ENCODE assay signal across 14 cellular contexts in genomic region chr1:54571803-54572202, GRCh38. TPM values are rescaled to one million over a fixed set of nuclear protein-coding genes. Genes with fewer than 3 reads are reported as not detected.
DNase-seq lines count a peak whose midpoint lies in the region; ATAC-seq, FAIRE-seq and TF ChIP-seq lines count a peak whose summit lies in the region.
"Had no signal": no experiment of that assay in that cellular context is flagged by ENCODE, and none has a peak within 500 bp of the region (broad histone marks: within the 10 kb centered on the region; RNA-seq: fewer than 3 reads in every experiment).

No MANE protein-coding gene starts in this region.

- H3K27ac ChIP-seq in HL-60 (replicated peaks) (peak overlapping the region; percentile 52), foreskin keratinocyte (no peak overlapping the region)
- H3K27ac ChIP-seq: pancreas had no signal

- ATAC-seq in SK-N-SH treated with all-trans-retinoic acid at 6 μM for 48 hours (peak; percentile 46), foreskin keratinocyte (peak; percentile 4), T-cell (replicated peaks in 1 of 4) (no peak)

- no peak for TF ChIP-seq CTCF in HL-60 (IDR thresholded peaks at IDR 0.05; ENCODE audit: insufficient read depth, low read length)
- no peak for TF ChIP-seq CTCF in foreskin keratinocyte (conservative IDR thresholded peaks at IDR 0.05)

- H3K4me1 Mint-ChIP-seq in T-cell, result peaks cover 0 to 1% (median 0%) of the 10 kb centered on the region in 3 donors

- POLR2A ChIA-PET in T-cell (lab: Charles Lee), result no interaction called here

- no peaks in the 10 kb centered on the region for H3K27me3 Mint-ChIP-seq in T-cell
- H3K27me3 Mint-ChIP-seq: activated CD8-positive, alpha-beta memory T cell treated with anti-CD3 and anti-CD28 coated beads, Interleukin-2, amount 10 ng/mL, durations not matched to agents 7 days and 5 days had no signal

- H3K4me3 ChIP-seq in HL-60 (replicated peaks; ENCODE audit: insufficient read depth, low read length), result no peak overlapping the region
- H3K4me3 ChIP-seq: pancreas had no signal

- no peaks in the 10 kb centered on the region for H3K36me3 Mint-ChIP-seq in T-cell
- H3K36me3 Mint-ChIP-seq: activated CD8-positive, alpha-beta memory T cell treated with anti-CD3 and anti-CD28 coated beads, Interleukin-2, amount 10 ng/mL, durations not matched to agents 7 days and 5 days had no signal

- H3K4me1 ChIP-seq in foreskin keratinocyte, result peaks cover 10% of the 10 kb centered on the region
- H3K4me1 ChIP-seq: pancreas had no signal

- H3K27ac Mint-ChIP-seq in T-cell, result no peak overlapping the region
- H3K27ac Mint-ChIP-seq: activated CD8-positive, alpha-beta memory T cell treated with anti-CD3 and anti-CD28 coated beads, Interleukin-2, amount 10 ng/mL, durations not matched to agents 7 days and 5 days had no signal

- intact Hi-C loops in posterior vena cava (cut with DNase I), result no loop called here

- H3K4me3 Mint-ChIP-seq in T-cell, result no peak overlapping the region
- H3K4me3 Mint-ChIP-seq: activated CD8-positive, alpha-beta memory T cell treated with anti-CD3 and anti-CD28 coated beads, Interleukin-2, amount 10 ng/mL, durations not matched to agents 7 days and 5 days had no signal

- CTCF ChIA-PET in T-cell (lab: Charles Lee), result no interaction called here

- H3K27me3 ChIP-seq in HL-60 (ENCODE audit: insufficient read depth, poor library complexity, severe bottlenecking) (no peaks in the 10 kb centered on the region), foreskin keratinocyte (no peaks in the 10 kb centered on the region)
- H3K27me3 ChIP-seq: pancreas had no signal

- FAIRE-seq in GM19239 (lab: Jason Lieb, UNC), result no peak
- FAIRE-seq: pancreas had no signal

- DNase-seq in HL-60 (ENCODE audit: low read depth in 1 of 2, low spot score in 1 of 2) (peak; percentile 56 to 69), foreskin keratinocyte (no peak), posterior vena cava (ENCODE audit: low spot score) (peak; percentile 58), GM19239 (ENCODE audit: insufficient read length, low spot score) (no peak), NCI-H2107 treated with DMSO at 0.1 percent for 48 hours (lab: John Stamatoyannopoulos, UW; ENCODE audit: unreplicated experiment) (no peak), globus pallidus (ENCODE audit: low spot score) (no peak), T-cell (no peak)
- DNase-seq: activated CD8-positive, alpha-beta memory T cell treated with anti-CD3 and anti-CD28 coated beads, Interleukin-2, amount 10 ng/mL, durations not matched to agents 7 days and 5 days; amniotic stem cell; Calu3; pancreas; stimulated activated CD4-positive, alpha-beta T cell treated with anti-CD3 and anti-CD28 coated beads, Interleukin-4, amount 100 ng/mL, for 4 hours had no signal

- H3K9me3 Mint-ChIP-seq in T-cell, result no peaks in the 10 kb centered on the region

TF ChIP-seq in SK-N-SH treated with all-trans-retinoic acid at 6 μM for 48 hours, 23 proteins besides CTCF, POLR2A, EP300 and RAD21:
- TF ChIP-seq PATZ1 (CRISPR knock-in tag; IDR thresholded peaks at IDR 0.05; ENCODE audit: borderline replicate concordance), result no peak
- TF ChIP-seq ZNF565 (CRISPR knock-in tag; conservative IDR thresholded peaks at IDR 0.05; ENCODE audit: low read depth), result no peak
- no peak for TF ChIP-seq ZFP3 (CRISPR knock-in tag; IDR thresholded peaks at IDR 0.05)
- TF ChIP-seq OSR1 (CRISPR knock-in tag; IDR thresholded peaks at IDR 0.05), result no peak
- no peak for TF ChIP-seq ESRRG (CRISPR knock-in tag; IDR thresholded peaks at IDR 0.05)
- no peak for TF ChIP-seq TCF4 (CRISPR knock-in tag; IDR thresholded peaks at IDR 0.05; ENCODE audit: borderline replicate concordance)
- TF ChIP-seq ISL1 (CRISPR knock-in tag; IDR thresholded peaks at IDR 0.05), result no peak
- no peak for TF ChIP-seq CREB5 (CRISPR knock-in tag; IDR thresholded peaks at IDR 0.05; ENCODE audit: low read depth)
- no peak for TF ChIP-seq CSDC2 (CRISPR knock-in tag; IDR thresholded peaks at IDR 0.05)

RNA-seq across cellular contexts. Expression of gene ACOT11, which starts 23.8 kb away (rescaled TPM):
- total RNA-seq in foreskin keratinocyte (2.7 and 3.0 TPM in 2 replicates), posterior vena cava (10 to 100 TPM in 1 of 2 donors, 1 to 10 TPM in 1; 6.5 to 10.3 TPM), T-cell (1 to 10 TPM in 2 of 5 donors, under 1 TPM in 3; 0.60 to 1.4 (median 0.93) TPM)
- polyA plus RNA-seq in foreskin keratinocyte, result 1.9 and 2.6 TPM in 2 replicates

RNA-seq across cellular contexts. Expression of gene FAM151A, which starts 51.5 kb away (rescaled TPM):
- total RNA-seq in foreskin keratinocyte (not detected in 2 replicates), posterior vena cava (not detected), T-cell (not detected)
- 0.02 TPM in 1 of 2 replicates, not detected in the other for polyA plus RNA-seq in foreskin keratinocyte
- total RNA-seq: activated CD8-positive, alpha-beta memory T cell treated with anti-CD3 and anti-CD28 coated beads, Interleukin-2, amount 10 ng/mL, durations not matched to agents 7 days and 5 days; Calu3; epithelial cell of proximal tubule had no signal

Comparison
In these comparisons a context has a peak if more than half of its experiments do, and no peak if none do; other contexts are left out.
1. DNase-seq: peak in HL-60 (2 of 2) and posterior vena cava (single experiment); none in foreskin keratinocyte (0 of 2), GM19239 (single experiment), NCI-H2107 treated with DMSO at 0.1 percent for 48 hours (single experiment), globus pallidus (single experiment) and T-cell (0 of 34).
2. ATAC-seq: peak in SK-N-SH treated with all-trans-retinoic acid at 6 μM for 48 hours (single experiment) and foreskin keratinocyte (single experiment); none in T-cell (0 of 4).